Comparison of ENCODE assay signal across 16 cellular contexts in genomic region chr11:86620796-86621575, GRCh38. TPM values are rescaled to one million over a fixed set of nuclear protein-coding genes. Genes with fewer than 3 reads are reported as not detected.
DNase-seq lines count a peak whose midpoint lies in the region; ATAC-seq, FAIRE-seq and TF ChIP-seq lines count a peak whose summit lies in the region.
"Had no signal": no experiment of that assay in that cellular context is flagged by ENCODE, and none has a peak within 500 bp of the region (broad histone marks: within the 10 kb centered on the region; RNA-seq: fewer than 3 reads in every experiment).

No MANE protein-coding gene starts in this region.

- no peak overlapping the region for H2AK9ac ChIP-seq in IMR-90 (replicated peaks; ENCODE audit: low read depth, low read length, poor library complexity)

- no peak overlapping the region for H3K9ac ChIP-seq in IMR-90 (ENCODE audit: low read depth, low read length)
- H3K9ac ChIP-seq in endothelial cell of umbilical vein (replicated peaks; ENCODE audit: extremely low read depth, insufficient read depth, low read length), result no peak overlapping the region
- H3K9ac ChIP-seq in mesendoderm (ENCODE audit: low read length), result no peak overlapping the region
- no peak overlapping the region for H3K9ac ChIP-seq in neuronal stem cell (ENCODE audit: low read depth, low read length, poor library complexity)

- H3K18ac ChIP-seq in IMR-90 (ENCODE audit: low read depth, low read length) (peak overlapping the region; percentile 58; the same call in 1 of the 2 replicates), mesendoderm (ENCODE audit: low read length) (peak overlapping the region; percentile 18), neuronal stem cell (ENCODE audit: low read length) (no peak overlapping the region)

- H2BK5ac ChIP-seq in IMR-90 (ENCODE audit: low read depth, low read length, poor library complexity, severe bottlenecking), result peak overlapping the region; percentile 66
- H2BK5ac ChIP-seq in mesendoderm (ENCODE audit: low read length), result no peak overlapping the region
- no peak overlapping the region for H2BK5ac ChIP-seq in neuronal stem cell (ENCODE audit: low read length)

- POLR2A ChIA-PET in IMR-90 (lab: Charles Lee; ENCODE audit: unreplicated experiment), result no interaction called here
- POLR2A ChIA-PET in endothelial cell of umbilical vein (lab: Charles Lee), result no interaction called here

- H3K4me3 ChIP-seq in IMR-90 (ENCODE audit: insufficient read depth, low read depth, low read length) (no peak overlapping the region), endothelial cell of umbilical vein (replicated peaks in 1 of 3; ENCODE audit: insufficient read depth in 1 of 3, low read depth in 1 of 3, low read length in 3 of 3) (no peak overlapping the region), mesendoderm (ENCODE audit: low read length) (no peak overlapping the region), testis (no peak overlapping the region), neuronal stem cell (ENCODE audit: low read length in 2 of 2) (no peak overlapping the region)
- H3K4me3 ChIP-seq: PC-9 had no signal

- no peak for TF ChIP-seq RAD21 in IMR-90 (IDR thresholded peaks at IDR 0.05; ENCODE audit: low read length)

- CTCF ChIA-PET in IMR-90 (lab: Yijun Ruan, JAX), result interaction anchor here (1.0 to 1.5 kb wide), 2 partner anchors 12 to 13 kb away, joined by 5 read pairs; no protein-coding TSS in a partner anchor
- CTCF ChIA-PET in endothelial cell of umbilical vein (lab: Charles Lee), result interaction anchor here (2.0 to 2.6 kb wide), 2 partner anchors 10 to 13 kb away, joined by 9 to 10 read pairs; no protein-coding TSS in a partner anchor

- no TSS peak for BruUV-seq in IMR-90 (replicated peaks; lab: Mats Ljungman, UMichigan)
- BruUV-seq in endothelial cell of umbilical vein (replicated peaks; lab: Mats Ljungman, UMichigan), result no TSS peak

- H3K9me3 ChIP-seq in IMR-90 (ENCODE audit: control insufficient read depth, insufficient read depth, low read length) (no peaks in the 10 kb centered on the region), endothelial cell of umbilical vein (replicated peaks; ENCODE audit: control insufficient read depth, insufficient read depth, low read length) (no peaks in the 10 kb centered on the region), testis (no peaks in the 10 kb centered on the region), neuronal stem cell (replicated peaks in 1 of 2; ENCODE audit: control insufficient read depth in 2 of 2, insufficient read depth in 1 of 2, low read depth in 1 of 2, low read length in 2 of 2) (peaks cover 2 to 15% of the 10 kb centered on the region in 2 donors)

- H4K5ac ChIP-seq in IMR-90 (ENCODE audit: low read depth, low read length) (peak overlapping the region; percentile 49; the same call in 1 of the 2 replicates), mesendoderm (ENCODE audit: low read length) (no peak overlapping the region)

- H3K4me1 ChIP-seq in IMR-90 (ENCODE audit: control insufficient read depth, insufficient read depth, low read length) (peaks cover 11% of the 10 kb centered on the region), endothelial cell of umbilical vein (ENCODE audit: control insufficient read depth, extremely low read depth, insufficient read depth, low read length) (peaks cover 9% of the 10 kb centered on the region), mesendoderm (ENCODE audit: control insufficient read depth, low read depth, low read length) (no peaks in the 10 kb centered on the region), testis (peaks cover 14% of the 10 kb centered on the region), neuronal stem cell (ENCODE audit: control insufficient read depth in 2 of 2, insufficient read depth in 1 of 2, low read depth in 1 of 2, low read length in 2 of 2) (peaks cover 0 to under 1% of the 10 kb centered on the region in 2 donors)

- H3K9me1 ChIP-seq in IMR-90 (ENCODE audit: insufficient read depth, low read length) (peaks cover 5% of the 10 kb centered on the region; the same call in 1 of the 2 replicates), endothelial cell of umbilical vein (replicated peaks; ENCODE audit: control insufficient read depth, extremely low read depth, insufficient read depth, low read length) (no peaks in the 10 kb centered on the region)

- H3K4ac ChIP-seq in IMR-90 (ENCODE audit: low read depth, low read length), result peak overlapping the region; percentile 5; the same call in 1 of the 2 replicates
- H3K4ac ChIP-seq in mesendoderm (ENCODE audit: low read depth, low read length), result no peak overlapping the region
- no peak overlapping the region for H3K4ac ChIP-seq in neuronal stem cell (ENCODE audit: low read length)

- no peak overlapping the region for H2BK20ac ChIP-seq in IMR-90 (ENCODE audit: low read depth, low read length)

- H4K8ac ChIP-seq in IMR-90 (ENCODE audit: low read depth in 2 of 2, low read length in 2 of 2) (peak overlapping the region in 1 of 2 experiments; percentile 13; a peak in 1 of 4 replicates), mesendoderm (ENCODE audit: low read depth, low read length) (no peak overlapping the region), neuronal stem cell (ENCODE audit: low read depth, low read length) (no peak overlapping the region)

- dilution Hi-C loops in IMR-90 (cut with HindIII; ENCODE audit: low sequenced_read_pairs, unreplicated experiment), result no loop called here
- dilution Hi-C loops in endothelial cell of umbilical vein (cut with MboI; ENCODE audit: extremely low pct_ligation_motif_present, low sequenced_read_pairs), result no loop called here

- H3K36me3 ChIP-seq in IMR-90 (ENCODE audit: control insufficient read depth, insufficient read depth, low read length), result no peaks in the 10 kb centered on the region
- H3K36me3 ChIP-seq in endothelial cell of umbilical vein (ENCODE audit: control insufficient read depth in 2 of 2, extremely low read depth in 1 of 2, insufficient read depth in 2 of 2, low read length in 2 of 2), result no peaks in the 10 kb centered on the region
- no peaks in the 10 kb centered on the region for H3K36me3 ChIP-seq in mesendoderm (ENCODE audit: control insufficient read depth, insufficient read depth, low read length)
- no peaks in the 10 kb centered on the region for H3K36me3 ChIP-seq in testis (ENCODE audit: low read depth, missing control alignments)
- H3K36me3 ChIP-seq in neuronal stem cell (replicated peaks in 1 of 2; ENCODE audit: control insufficient read depth in 2 of 2, insufficient read depth in 2 of 2, low read length in 2 of 2), result peaks cover 0 to 3% of the 10 kb centered on the region in 2 donors

- no peak overlapping the region for H3K23ac ChIP-seq in IMR-90 (ENCODE audit: low read depth, low read length)
- no peak overlapping the region for H3K23ac ChIP-seq in mesendoderm (ENCODE audit: low read length)
- no peak overlapping the region for H3K23ac ChIP-seq in neuronal stem cell (ENCODE audit: low read depth, low read length, poor library complexity)

- H3K56ac ChIP-seq in IMR-90 (ENCODE audit: extremely low read depth, insufficient read depth, low read length) (peak overlapping the region; percentile 5; the same call in 1 of the 2 replicates), mesendoderm (ENCODE audit: low read length) (no peak overlapping the region)

- H3K4me2 ChIP-seq in IMR-90 (ENCODE audit: low read depth, low read length) (peak overlapping the region; percentile 37), endothelial cell of umbilical vein (ENCODE audit: insufficient read depth, low read length) (no peak overlapping the region), mesendoderm (ENCODE audit: low read length) (no peak overlapping the region), neuronal stem cell (ENCODE audit: insufficient read depth, low read length, poor library complexity, severe bottlenecking) (no peak overlapping the region)
- H3K4me2 ChIP-seq: PC-9 had no signal

- peak; percentile 73 for DNase-seq in IMR-90
- peak; percentile 73 for DNase-seq in endothelial cell of umbilical vein (ENCODE audit: low read depth, low spot score)
- no peak for DNase-seq in mesendoderm
- peak; percentile 27 for DNase-seq in testis
- DNase-seq in left lobe of liver (ENCODE audit: low spot score), result no peak
- DNase-seq in GOT3 (lab: John Stamatoyannopoulos, UW), result no peak
- DNase-seq in neuronal stem cell (ENCODE audit: low spot score), result no peak
- DNase-seq in D721Med (ENCODE audit: insufficient read length, low spot score), result no peak
- DNase-seq: activated CD4-positive, alpha-beta T cell treated with anti-CD3 and anti-CD28 coated beads, Interleukin-2, amount 50 U/mL, for 4 hours; activated effector memory CD4-positive, alpha-beta T cell treated with Interleukin-2 at 50 U/mL for 16 hours; glutamatergic neuron; MM.1S; PC-9; posterior cingulate gyrus; stimulated activated CD4-positive, alpha-beta T cell treated with anti-CD3 and anti-CD28 coated beads, Interleukin-4, amount 100 ng/mL, for 24 hours; stimulated activated naive CD8-positive, alpha-beta T cell treated with anti-CD3 and anti-CD28 coated beads, Interleukin-15, Interleukin-2, amounts not matched to agents 100 U/mL and 50 U/mL, for 24 hours had no signal

- no peaks in the 10 kb centered on the region for H3K79me2 ChIP-seq in endothelial cell of umbilical vein (ENCODE audit: control insufficient read depth, insufficient read depth, low read length)
- H3K79me2 ChIP-seq in mesendoderm (ENCODE audit: control insufficient read depth, insufficient read depth, low read length), result no peaks in the 10 kb centered on the region

- intact Hi-C loops in IMR-90 (cut with micrococcal nuclease) (no loop called here), endothelial cell of umbilical vein (cut with micrococcal nuclease) (no loop called here), testis (cut with DNase I; ENCODE audit: low total_unique reads) (no loop called here)

- peak overlapping the region; percentile 41; the same call in 1 of the 2 replicates for H4K91ac ChIP-seq in IMR-90 (ENCODE audit: insufficient read depth, low read depth, low read length)
- no peak overlapping the region for H4K91ac ChIP-seq in neuronal stem cell (ENCODE audit: low read depth, low read length, poor library complexity)

- H4K20me1 ChIP-seq in IMR-90 (ENCODE audit: insufficient read depth, low read length), result no peaks in the 10 kb centered on the region
- H4K20me1 ChIP-seq in endothelial cell of umbilical vein (replicated peaks; ENCODE audit: control insufficient read depth, extremely low read depth, insufficient read depth, low read length), result no peaks in the 10 kb centered on the region

- H2BK12ac ChIP-seq in neuronal stem cell (ENCODE audit: low read length), result no peak overlapping the region

- H3K27me3 ChIP-seq in IMR-90 (ENCODE audit: control insufficient read depth, insufficient read depth, low read length), result no peaks in the 10 kb centered on the region
- H3K27me3 ChIP-seq in endothelial cell of umbilical vein (ENCODE audit: control insufficient read depth in 2 of 2, insufficient read depth in 2 of 2, low read length in 2 of 2), result no peaks in the 10 kb centered on the region
- H3K27me3 ChIP-seq in mesendoderm (ENCODE audit: insufficient read depth, low read length, poor library complexity), result no peaks in the 10 kb centered on the region
- no peaks in the 10 kb centered on the region for H3K27me3 ChIP-seq in testis
- H3K27me3 ChIP-seq in neuronal stem cell (ENCODE audit: control insufficient read depth in 3 of 3, insufficient read depth in 3 of 3, low read depth in 1 of 3, low read length in 3 of 3), result no peaks in the 10 kb centered on the region

- peak overlapping the region; percentile 2; the same call in 1 of the 3 replicates for H2BK15ac ChIP-seq in IMR-90 (ENCODE audit: low read depth, low read length)
- no peak overlapping the region for H2BK15ac ChIP-seq in mesendoderm (replicated peaks; ENCODE audit: low read depth)
- no peak overlapping the region for H2BK15ac ChIP-seq in neuronal stem cell (ENCODE audit: low read length)

- TF ChIP-seq POLR2A in IMR-90 (IDR thresholded peaks at IDR 0.05; ENCODE audit: low read depth, low read length) (no peak), endothelial cell of umbilical vein (IDR thresholded peaks at IDR 0.05; ENCODE audit: low read depth, low read length) (no peak), testis (IDR thresholded peaks at IDR 0.05) (no peak)

- H2AK5ac ChIP-seq in IMR-90 (ENCODE audit: low read depth, low read length) (no peak overlapping the region), mesendoderm (ENCODE audit: low read length) (no peak overlapping the region), neuronal stem cell (ENCODE audit: low read depth, low read length) (no peak overlapping the region)

- FAIRE-seq in endothelial cell of umbilical vein (lab: Jason Lieb, UNC) (peak; percentile 62), D721Med (lab: Jason Lieb, UNC) (no peak)

- H3K14ac ChIP-seq in IMR-90 (replicated peaks; ENCODE audit: low read depth, low read length) (no peak overlapping the region), neuronal stem cell (ENCODE audit: low read length) (no peak overlapping the region)

- peak; percentile 76 for ATAC-seq in IMR-90 (ENCODE audit: low read depth)
- no peak for ATAC-seq in left lobe of liver
- ATAC-seq: stimulated activated naive CD8-positive, alpha-beta T cell treated with anti-CD3 and anti-CD28 coated beads, Interleukin-15, Interleukin-2, amounts not matched to agents 100 U/mL and 50 U/mL, for 24 hours had no signal

- no peak for TF ChIP-seq CTCF in IMR-90 (conservative IDR thresholded peaks at IDR 0.05; ENCODE audit: low read depth, low read length)
- no peak for TF ChIP-seq CTCF in endothelial cell of umbilical vein (IDR thresholded peaks at IDR 0.05; ENCODE audit: extremely low read depth in 1 of 2, insufficient read depth in 1 of 2, low read depth in 1 of 2, low read length in 2 of 2)
- no peak for TF ChIP-seq CTCF in testis (IDR thresholded peaks at IDR 0.05)
- no peak for TF ChIP-seq CTCF in D721Med (IDR thresholded peaks at IDR 0.05; ENCODE audit: insufficient read depth, missing control alignments)

- H2BK120ac ChIP-seq in IMR-90 (ENCODE audit: low read depth, low read length) (no peak overlapping the region), mesendoderm (ENCODE audit: low read depth, low read length) (no peak overlapping the region), neuronal stem cell (ENCODE audit: low read depth, low read length) (no peak overlapping the region)

- H3K79me1 ChIP-seq in IMR-90 (ENCODE audit: low read depth in 1 of 2, low read length in 2 of 2) (no peaks in the 10 kb centered on the region; a peak in 1 of 4 replicates), mesendoderm (ENCODE audit: low read length) (no peaks in the 10 kb centered on the region), neuronal stem cell (ENCODE audit: low read depth, low read length) (no peaks in the 10 kb centered on the region)

- WGBS in IMR-90 (ENCODE audit: extremely low coverage in 2 of 2, insufficient read length in 1 of 2), 2 experiments, result no CpG with 5 or more reads among the region's 2 CpGs
- WGBS in mesendoderm (ENCODE audit: extremely low coverage, insufficient coverage, low lambda C conversion rate), result no CpG with 5 or more reads among the region's 2 CpGs
- 37 to 61% methylated on average over 2 of the region's 2 CpGs for WGBS in testis, 2 donors
- WGBS in neuronal stem cell (ENCODE audit: extremely low coverage in 2 of 2, insufficient read length in 2 of 2, insufficient replicate concordance in 1 of 2), 2 donors, result no CpG with 5 or more reads among the region's 2 CpGs

- in situ Hi-C loops in IMR-90 (cut with MboI; ENCODE audit: low sequenced_read_pairs), result loop anchor here (25.0 kb wide), 1 partner anchor 666 kb away; no protein-coding TSS in a partner anchor

- H3K27ac ChIP-seq in IMR-90 (ENCODE audit: insufficient read depth, low read length) (peak overlapping the region; percentile 34), endothelial cell of umbilical vein (ENCODE audit: insufficient read depth, low read depth, low read length) (peak overlapping the region; percentile 35), mesendoderm (ENCODE audit: low read depth, low read length) (no peak overlapping the region), testis (peak overlapping the region; percentile 20 to 74), neuronal stem cell (replicated peaks; ENCODE audit: low read length) (no peak overlapping the region)
- H3K27ac ChIP-seq: PC-9 had no signal

- H2AFZ ChIP-seq in IMR-90 (replicated peaks; ENCODE audit: low read length, poor library complexity), result no peak overlapping the region
- H2AFZ ChIP-seq in endothelial cell of umbilical vein (ENCODE audit: low read depth, low read length), result no peak overlapping the region
- no peak overlapping the region for H2AFZ ChIP-seq in neuronal stem cell (ENCODE audit: low read length)
- H2AFZ ChIP-seq: PC-9 had no signal

RNA-seq across cellular contexts. Expression of gene ME3, which starts 51.4 kb away (rescaled TPM):
- total RNA-seq in IMR-90 (2012; rRNA removed) (9.0 and 9.2 TPM in 2 replicates), endothelial cell of umbilical vein (26.9 and 27.2 TPM in 2 replicates), testis (100 to 1,000 TPM; 115 to 170 TPM), left lobe of liver (4.0 TPM)
- polyA plus RNA-seq in IMR-90 (2012; rRNA removed) (7.8 and 10.1 TPM in 2 replicates), endothelial cell of umbilical vein (30.4 and 36.8 TPM in 2 replicates), testis (ENCODE audit: insufficient read depth, low read depth, low replicate concordance) (26.7 TPM)
- polyA plus RNA-seq in IMR-90 (2012; cell fraction: cytosol; rRNA removed), result 2.9 and 5.5 TPM in 2 replicates
- 39.5 and 39.7 TPM in 2 replicates for polyA plus RNA-seq in IMR-90 (2012; cell fraction: nucleus; rRNA removed; ENCODE audit: low replicate concordance)
- polyA plus RNA-seq in endothelial cell of umbilical vein (2011; cell fraction: cytosol; rRNA removed), result 18.5 and 22.6 TPM in 2 replicates
- polyA plus RNA-seq in endothelial cell of umbilical vein (2011; cell fraction: nucleus; rRNA removed), result 172 and 174 TPM in 2 replicates
- polyA plus RNA-seq in endothelial cell of umbilical vein (2012), result 20.1 and 20.2 TPM in 2 replicates
- 65.4 and 90.5 TPM in 2 replicates for polyA minus RNA-seq in endothelial cell of umbilical vein
- polyA minus RNA-seq in endothelial cell of umbilical vein (2011; cell fraction: cytosol; rRNA and poly(A)+ RNA removed), result 3.4 TPM
- 112 and 126 TPM in 2 replicates for polyA minus RNA-seq in endothelial cell of umbilical vein (2011; cell fraction: nucleus; rRNA and poly(A)+ RNA removed)
- 1.3 TPM for polyA plus RNA-seq in mesendoderm (2013, experiment 1 of 2)
- polyA plus RNA-seq in mesendoderm (2013, experiment 2 of 2), result 1.2 TPM
- 107 TPM for polyA plus RNA-seq in neuronal stem cell (2013, experiment 1 of 2)
- 104 TPM for polyA plus RNA-seq in neuronal stem cell (2013, experiment 2 of 2)

Comparison
In these comparisons a context has a peak if more than half of its experiments do, and no peak if none do; other contexts are left out.
1. DNase-seq: peak in IMR-90 (single experiment), endothelial cell of umbilical vein (single experiment) and testis (single experiment); none in mesendoderm (single experiment), left lobe of liver (single experiment), GOT3 (single experiment), neuronal stem cell (single experiment) and D721Med (single experiment).
2. H3K27ac ChIP-seq: peak in IMR-90 (single experiment), endothelial cell of umbilical vein (single experiment) and testis (2 of 2); none in mesendoderm (single experiment) and neuronal stem cell (single experiment).